Comparison of ENCODE assay signal across 1 cellular context in the genomic region with DNA sequence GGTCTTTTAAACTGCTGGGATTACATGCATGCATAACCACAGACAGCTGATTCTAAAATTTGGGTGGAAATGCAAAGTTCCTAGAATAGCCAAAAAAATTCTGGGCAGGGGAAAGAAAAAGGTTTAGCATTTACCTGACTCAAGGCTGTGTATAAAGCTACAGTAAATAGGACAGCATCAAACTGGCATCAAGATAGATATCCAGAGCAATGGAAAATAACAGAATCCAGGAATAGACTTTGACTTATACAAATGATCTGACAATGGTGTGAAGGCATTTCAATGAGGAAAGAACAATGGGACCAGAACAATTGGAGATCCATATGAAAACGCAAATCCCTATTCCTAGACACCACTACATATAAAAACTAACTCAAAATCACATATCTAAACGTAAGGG.
TF ChIP-seq lines count a peak whose summit lies in the region.

No MANE protein-coding gene starts in this region.

TF ChIP-seq in K562, 482 proteins besides CTCF, POLR2A, EP300 and RAD21 (continued from another document):
- TF ChIP-seq ZNF764 (CRISPR knock-in tag; IDR thresholded peaks at IDR 0.05; ENCODE audit: low read depth) (no peak), TAF9B (IDR thresholded peaks at IDR 0.05; ENCODE audit: partially characterized antibody) (no peak)
TF ChIP-seq in K562: peak in this region for 0.
